In genomic region chr1:9115656-9116205, GRCh38 we compare ENCODE assay signal across 19 cellular contexts. TPM values are rescaled to one million over a fixed set of nuclear protein-coding genes. Genes with fewer than 3 reads are reported as not detected.
A peak's percentile ranks its signal among the peaks of the same experiment; 100 is the strongest.
DNase-seq lines count a peak whose midpoint lies in the region; ATAC-seq and TF ChIP-seq lines count a peak whose summit lies in the region.
"Had no signal": no experiment of that assay in that cellular context is flagged by ENCODE, and none has a peak within 500 bp of the region (broad histone marks: within the 10 kb centered on the region; RNA-seq: fewer than 3 reads in every experiment).

No MANE protein-coding gene starts in this region.

- no peak for ATAC-seq in foreskin keratinocyte
- ATAC-seq in HG03139 (IDR thresholded peaks at IDR 0.05; ENCODE audit: unreplicated experiment): no peak
- ATAC-seq: activated CD4-positive, CD25-positive, alpha-beta regulatory T cell treated with anti-CD3 and anti-CD28 coated beads, Interleukin-2, amount 50 U/mL, for 24 hours; left cardiac atrium; T-helper 17 cell had no signal

- DNase-seq in EH (ENCODE audit: low read depth) (peak; percentile 46), HCEC 1CT (peak; percentile 24), foreskin keratinocyte (no peak), iPS-NIHi7 (ENCODE audit: extremely low spot score) (no peak), SIG-M5 (lab: John Stamatoyannopoulos, UW) (no peak), NCI-H526 (lab: John Stamatoyannopoulos, UW) (no peak)
- DNase-seq: activated gamma-delta T cell treated with Interleukin-2 at 50 U/mL for 16 hours, H7, NCI-H1417 treated with DMSO at 0.1 percent for 48 hours, NCI-H774, occipital lobe, T-helper 17 cell had no signal

- H3K27ac ChIP-seq in VCaP (peak overlapping the region; percentile 29; the same call in 1 of the 2 replicates), foreskin keratinocyte (peak overlapping the region; percentile 1)
- H3K27ac ChIP-seq: BLaER1 treated with 17β-estradiol and CSF1 and Interleukin-3, amounts not matched to agents 10 nM and 100 nM had no signal

- peaks cover 12% of the 10 kb centered on the region for H3K4me1 ChIP-seq in foreskin keratinocyte

- TF ChIP-seq CTCF in VCaP (conservative IDR thresholded peaks at IDR 0.05) (no peak), foreskin keratinocyte (conservative IDR thresholded peaks at IDR 0.05) (no peak)

- no peaks in the 10 kb centered on the region for H3K27me3 ChIP-seq in foreskin keratinocyte
- H3K27me3 ChIP-seq: BLaER1 treated with 17β-estradiol and CSF1 and Interleukin-3, amounts not matched to agents 10 nM and 100 nM; tibial nerve had no signal

RNA-seq across cellular contexts. Expression of gene GPR157, which starts 13.2 kb away (rescaled TPM):
- 4.9 and 5.0 TPM in 2 replicates for total RNA-seq in foreskin keratinocyte
- 1.5 and 1.7 TPM in 2 replicates for polyA plus RNA-seq in foreskin keratinocyte

RNA-seq across cellular contexts. Expression of gene SLC2A5, which starts 46.3 kb away (rescaled TPM):
- total RNA-seq in foreskin keratinocyte: 0.11 and 0.14 TPM in 2 replicates
- 0.06 and 0.07 TPM in 2 replicates for polyA plus RNA-seq in foreskin keratinocyte
- total RNA-seq: Daoy had no signal

Comparison
In these comparisons a context has a peak if more than half of its experiments do, and no peak if none do; other contexts are left out.
1. DNase-seq: peak in EH (single experiment) and HCEC 1CT (single experiment); none in foreskin keratinocyte (0 of 2), iPS-NIHi7 (single experiment), SIG-M5 (single experiment) and NCI-H526 (0 of 2).